Comparison of ENCODE assay signal across 9 cellular contexts in genomic region chr12:53939141-53940108, GRCh38. TPM values are rescaled to one million over a fixed set of nuclear protein-coding genes. Genes with fewer than 3 reads are reported as not detected.
DNase-seq lines count a peak whose midpoint lies in the region; ATAC-seq and TF ChIP-seq lines count a peak whose summit lies in the region.
"Had no signal": no experiment of that assay in that cellular context is flagged by ENCODE, and none has a peak within 500 bp of the region (broad histone marks: within the 10 kb centered on the region; RNA-seq: fewer than 3 reads in every experiment).

No MANE protein-coding gene starts in this region.

- H3K4me3 ChIP-seq in BJ (ENCODE audit: low read depth, low read length) = peak overlapping the region; percentile 44
- no peak overlapping the region for H3K4me3 ChIP-seq in neural progenitor cell

- POLR2A ChIA-PET in BJ (lab: Charles Lee) = no interaction called here

- TF ChIP-seq CTCF in BJ (IDR thresholded peaks at IDR 0.05; ENCODE audit: insufficient read depth, low read depth, low read length) (no peak), neural progenitor cell (IDR thresholded peaks at IDR 0.05) (no peak)

- H3K9me3 Mint-ChIP-seq in neural progenitor cell = peaks cover 16% of the 10 kb centered on the region

- H3F3A ChIP-seq in neural progenitor cell (ENCODE audit: low read depth) = no peaks in the 10 kb centered on the region

- H3K9ac ChIP-seq in neural progenitor cell = no peak overlapping the region

- ATAC-seq in GM18520 (IDR thresholded peaks at IDR 0.05; ENCODE audit: unreplicated experiment) = no peak
- ATAC-seq in HG03196 (IDR thresholded peaks at IDR 0.05; ENCODE audit: unreplicated experiment) = no peak

- H3K4me2 ChIP-seq in neural progenitor cell = no peak overlapping the region

- CTCF ChIA-PET in BJ (lab: Yijun Ruan, JAX) = interaction anchor here (0.6 to 1.5 kb wide), 4 partner anchors 28 to 496 kb away, joined by 3 to 5 read pairs (median 4); partner anchors contain the start of gene HOXC5

- H3K4me1 Mint-ChIP-seq in neural progenitor cell = no peaks in the 10 kb centered on the region

- H3K27ac Mint-ChIP-seq in neural progenitor cell = no peak overlapping the region

- no peak overlapping the region for H2AFZ ChIP-seq in neural progenitor cell (replicated peaks)

- H3K9me3 ChIP-seq in neural progenitor cell (ENCODE audit: low read depth) = no peaks in the 10 kb centered on the region

- H3K4me3 Mint-ChIP-seq in neural progenitor cell = no peak overlapping the region

- H3K36me3 ChIP-seq in BJ (ENCODE audit: control insufficient read depth, insufficient read depth, low read length) (no peaks in the 10 kb centered on the region), neural progenitor cell (no peaks in the 10 kb centered on the region)

- no peaks in the 10 kb centered on the region for H3K36me3 Mint-ChIP-seq in neural progenitor cell

- H4K20me1 ChIP-seq in neural progenitor cell (ENCODE audit: low read depth) = peaks cover 28% of the 10 kb centered on the region

- H3K27me3 Mint-ChIP-seq in neural progenitor cell (ENCODE audit: insufficient read depth, low read depth) = peaks cover 91% of the 10 kb centered on the region

- H3K27ac ChIP-seq in neural progenitor cell = no peak overlapping the region

- DNase-seq in BJ (ENCODE audit: low read depth) = no peak
- peak; percentile 58 for DNase-seq in HuH-7.5 (ENCODE audit: low spot score)
- DNase-seq in ecto neural progenitor cell (ENCODE audit: low spot score) = peak; percentile 75
- peak; percentile 70 for DNase-seq in neural progenitor cell (ENCODE audit: low spot score)
- no peak for DNase-seq in amniotic stem cell (lab: John Stamatoyannopoulos, UW)
- no peak for DNase-seq in G401 (ENCODE audit: low spot score)

- H3K27me3 ChIP-seq in BJ (ENCODE audit: control insufficient read depth, insufficient read depth, low read length) (peaks cover 71% of the 10 kb centered on the region), neural progenitor cell (peaks cover 100% of the 10 kb centered on the region)

- H3K4me1 ChIP-seq in neural progenitor cell = no peaks in the 10 kb centered on the region

- H3K79me2 ChIP-seq in neural progenitor cell (ENCODE audit: low read depth) = no peaks in the 10 kb centered on the region

- in situ Hi-C loops in G401 (cut with HindIII; ENCODE audit: low sequenced_read_pairs) = no loop called here

RNA-seq across cellular contexts. Expression of gene HOXC13, which starts 0.8 kb away (rescaled TPM):
- 1.0 and 1.1 TPM in 2 replicates for polyA plus RNA-seq in BJ (2011; rRNA removed)
- 0.62 and 0.77 TPM in 2 replicates for polyA minus RNA-seq in BJ (2011; rRNA and poly(A)+ RNA removed)
- total RNA-seq in neural progenitor cell (ENCODE audit: low replicate concordance) = not detected in 2 replicates
- 8.2 and 13.2 TPM in 2 replicates for total RNA-seq in G401 (2014; rRNA removed; shearing (Covaris generic))
- total RNA-seq: kidney epithelial cell had no signal

RNA-seq across cellular contexts. Expression of gene HOXC12, which starts 15.3 kb away (rescaled TPM):
- 0.05 and 0.06 TPM in 2 replicates for polyA plus RNA-seq in BJ (2011; rRNA removed)
- polyA minus RNA-seq in BJ (2011; rRNA and poly(A)+ RNA removed) = 0.09 and 0.10 TPM in 2 replicates
- not detected in 2 replicates for total RNA-seq in neural progenitor cell (ENCODE audit: low replicate concordance)
- not detected in 2 replicates for total RNA-seq in G401 (2014; rRNA removed; shearing (Covaris generic))
- total RNA-seq: kidney epithelial cell had no signal

RNA-seq across cellular contexts. Expression of gene HOXC11, which starts 33.5 kb away (rescaled TPM):
- 3.2 and 4.9 TPM in 2 replicates for polyA plus RNA-seq in BJ (2011; rRNA removed)
- polyA minus RNA-seq in BJ (2011; rRNA and poly(A)+ RNA removed) = 2.7 and 2.9 TPM in 2 replicates
- not detected in 2 replicates for total RNA-seq in neural progenitor cell (ENCODE audit: low replicate concordance)
- 2.1 and 2.3 TPM in 2 replicates for total RNA-seq in G401 (2014; rRNA removed; shearing (Covaris generic))

RNA-seq across cellular contexts. Expression of gene HOTAIR, which starts 35.3 kb away (rescaled TPM):
- 11.4 and 18.9 TPM in 2 replicates for polyA plus RNA-seq in BJ (2011; rRNA removed)
- polyA minus RNA-seq in BJ (2011; rRNA and poly(A)+ RNA removed) = 1.2 and 1.5 TPM in 2 replicates
- total RNA-seq in neural progenitor cell (ENCODE audit: low replicate concordance) = not detected in 2 replicates
- 4.1 and 15.0 TPM in 2 replicates for total RNA-seq in G401 (2014; rRNA removed; shearing (Covaris generic))

RNA-seq across cellular contexts. Expression of gene HOXC10, which starts 45.5 kb away (rescaled TPM):
- 13.9 and 14.9 TPM in 2 replicates for polyA plus RNA-seq in BJ (2011; rRNA removed)
- polyA minus RNA-seq in BJ (2011; rRNA and poly(A)+ RNA removed) = 5.2 and 10.6 TPM in 2 replicates
- not detected in 2 replicates for total RNA-seq in neural progenitor cell (ENCODE audit: low replicate concordance)
- 16.7 and 48.6 TPM in 2 replicates for total RNA-seq in G401 (2014; rRNA removed; shearing (Covaris generic))

Comparison
In these comparisons a context has a peak if more than half of its experiments do, and no peak if none do; other contexts are left out.
1. DNase-seq: peak in HuH-7.5 (single experiment), ecto neural progenitor cell (single experiment) and neural progenitor cell (single experiment); none in BJ (single experiment), amniotic stem cell (single experiment) and G401 (single experiment).